ENCODE assay signal across 2 cellular contexts in genomic region chr7:113752289-113752688, GRCh38.
TF ChIP-seq lines count a peak whose summit lies in the region.

No MANE protein-coding gene starts in this region.

TF ChIP-seq in GM23338, 12 proteins besides CTCF, POLR2A, EP300 and RAD21 (continued from another document):
- TF ChIP-seq ZNF462 (CRISPR knock-in tag; IDR thresholded peaks at IDR 0.05) (no peak), STAT1 (IDR thresholded peaks at IDR 0.05; ENCODE audit: unreplicated experiment) (no peak), EZH2 (IDR thresholded peaks at IDR 0.05; ENCODE audit: low read depth, unreplicated experiment) (no peak), CREB1 (CRISPR knock-in tag; IDR thresholded peaks at IDR 0.05; ENCODE audit: low read depth) (no peak), JUNB (IDR thresholded peaks at IDR 0.05; ENCODE audit: unreplicated experiment) (no peak), NANOG (IDR thresholded peaks at IDR 0.05; ENCODE audit: borderline replicate concordance) (no peak), ZNF331 (CRISPR knock-in tag; IDR thresholded peaks at IDR 0.05; ENCODE audit: low read depth) (no peak), ETS1 (IDR thresholded peaks at IDR 0.05) (no peak), REST (IDR thresholded peaks at IDR 0.05; ENCODE audit: unreplicated experiment) (no peak), EZH2phosphoT487 (IDR thresholded peaks at IDR 0.05; ENCODE audit: unreplicated experiment) (no peak)

TF ChIP-seq in H1, 55 proteins besides CTCF, POLR2A, EP300 and RAD21 (continued from another document):
- no peak for TF ChIP-seq RNF2 (IDR thresholded peaks at IDR 0.05; ENCODE audit: borderline replicate concordance, low read depth, low read length, missing control alignments, poor library complexity, severe bottlenecking)
- TF ChIP-seq ATF2 (IDR thresholded peaks at IDR 0.05; ENCODE audit: low read length) = no peak
- no peak for TF ChIP-seq ZNF274 (IDR thresholded peaks at IDR 0.05; ENCODE audit: borderline replicate concordance, extremely low read depth, low read length)
- TF ChIP-seq TAF7 (optimal IDR thresholded peaks at IDR 0.05; ENCODE audit: borderline replicate concordance, low read depth, low read length) = no peak
